ENCODE assay signal across 1 cellular context in genomic region chr16:23423496-23424049, GRCh38.
TF ChIP-seq lines count a peak whose summit lies in the region.

No MANE protein-coding gene starts in this region.

TF ChIP-seq in HEK293, 187 proteins besides CTCF, POLR2A, EP300 and RAD21 (continued from another document):
- TF ChIP-seq PRDM2 (tag by site-specific recombination; IDR thresholded peaks at IDR 0.05; ENCODE audit: borderline replicate concordance): no peak
